29 cellular contexts compared by ENCODE assay signal in genomic region chr1:228343211-228343661, GRCh38.
DNase-seq lines count a peak whose midpoint lies in the region; ATAC-seq and TF ChIP-seq lines count a peak whose summit lies in the region.
"Had no signal": no experiment of that assay in that cellular context is flagged by ENCODE, and none has a peak within 500 bp of the region (broad histone marks: within the 10 kb centered on the region; RNA-seq: fewer than 3 reads in every experiment).

No MANE protein-coding gene starts in this region.

- ATAC-seq in Right ventricle myocardium superior (ENCODE audit: poor library complexity) (no peak), left cardiac atrium (no peak), GM21390 (IDR thresholded peaks at IDR 0.05; ENCODE audit: unreplicated experiment) (no peak), HG03025 (IDR thresholded peaks at IDR 0.05; ENCODE audit: low FRiP score, unreplicated experiment) (no peak)
- ATAC-seq: left lobe of liver; naive thymus-derived CD4-positive, alpha-beta T cell; stimulated activated memory B cell treated with anti-CD40 and anti-IgM and Interleukin-4, amounts not matched to agents 10 μg/mL and 1 μg/mL and 100 μg/mL, for 72 hours had no signal

- no peak overlapping the region for H3K4me3 Mint-ChIP-seq in neural crest cell
- H3K4me3 Mint-ChIP-seq: activated naive CD4-positive, alpha-beta T cell treated with anti-CD3 and anti-CD28 coated beads, Interleukin-2, amount 50 U/mL, for 24 hours; naive thymus-derived CD4-positive, alpha-beta T cell; stimulated activated memory B cell treated with anti-CD40 and anti-IgM and Interleukin-4, amounts not matched to agents 10 μg/mL and 1 μg/mL and 100 μg/mL, for 72 hours; T-helper 1 cell treated with Interleukin-12 subunit alpha and Interleukin-12 subunit beta and Interleukin-4 antibody, amounts not matched to agents 30 μg/mL and 1 μg/mL, for 36 hours had no signal

- H3K27ac ChIP-seq in left ventricle myocardium inferior (replicated peaks) (no peak overlapping the region), uterus (no peak overlapping the region)
- H3K27ac ChIP-seq: esophagus squamous epithelium had no signal

- H3K4me1 Mint-ChIP-seq in neural crest cell: no peaks in the 10 kb centered on the region
- H3K4me1 Mint-ChIP-seq: activated naive CD4-positive, alpha-beta T cell treated with anti-CD3 and anti-CD28 coated beads, Interleukin-2, amount 50 U/mL, for 24 hours; naive thymus-derived CD4-positive, alpha-beta T cell; stimulated activated memory B cell treated with anti-CD40 and anti-IgM and Interleukin-4, amounts not matched to agents 10 μg/mL and 1 μg/mL and 100 μg/mL, for 72 hours had no signal

- intact Hi-C loops in Right ventricle myocardium superior (cut with DNase I): no loop called here
- intact Hi-C loops in left cardiac atrium (cut with DNase I): no loop called here
- intact Hi-C loops in left ventricle myocardium inferior (cut with micrococcal nuclease): no loop called here
- intact Hi-C loops in uterus (cut with DNase I; ENCODE audit: low total_unique reads): no loop called here

- H3K27ac Mint-ChIP-seq in neural crest cell (ENCODE audit: unreplicated experiment): peak overlapping the region; percentile 87
- H3K27ac Mint-ChIP-seq: activated naive CD4-positive, alpha-beta T cell treated with anti-CD3 and anti-CD28 coated beads, Interleukin-2, amount 50 U/mL, for 24 hours; naive thymus-derived CD4-positive, alpha-beta T cell; stimulated activated memory B cell treated with anti-CD40 and anti-IgM and Interleukin-4, amounts not matched to agents 10 μg/mL and 1 μg/mL and 100 μg/mL, for 72 hours; T-helper 1 cell treated with Interleukin-12 subunit alpha and Interleukin-12 subunit beta and Interleukin-4 antibody, amounts not matched to agents 30 μg/mL and 1 μg/mL, for 36 hours had no signal

- peaks cover 40% of the 10 kb centered on the region for H3K4me1 ChIP-seq in left ventricle myocardium inferior
- no peaks in the 10 kb centered on the region for H3K4me1 ChIP-seq in uterus
- H3K4me1 ChIP-seq: esophagus squamous epithelium had no signal

- no peak for TF ChIP-seq CTCF in left ventricle myocardium inferior (IDR thresholded peaks at IDR 0.05; ENCODE audit: borderline replicate concordance)
- TF ChIP-seq CTCF in neural crest cell (conservative IDR thresholded peaks at IDR 0.05): no peak
- no peak for TF ChIP-seq CTCF in uterus (IDR thresholded peaks at IDR 0.05)

- H3K27me3 ChIP-seq in left ventricle myocardium inferior (ENCODE audit: low read depth) (no peaks in the 10 kb centered on the region), uterus (no peaks in the 10 kb centered on the region)
- H3K27me3 ChIP-seq: esophagus squamous epithelium had no signal

- H3K4me3 ChIP-seq in left ventricle myocardium inferior (no peak overlapping the region), uterus (no peak overlapping the region)
- H3K4me3 ChIP-seq: esophagus squamous epithelium had no signal

- DNase-seq in Right ventricle myocardium superior: peak; percentile 26
- DNase-seq in left cardiac atrium: no peak
- peak; percentile 2 for DNase-seq in left ventricle myocardium inferior
- no peak for DNase-seq in neural crest cell (ENCODE audit: low read depth, low spot score)
- peak; percentile 8 to 10 for DNase-seq in uterus
- no peak for DNase-seq in NCI-H2171 (lab: John Stamatoyannopoulos, UW)
- DNase-seq: activated CD4-positive, alpha-beta T cell treated with anti-CD3 and anti-CD28 coated beads for 4 hours; activated CD8-positive, alpha-beta memory T cell treated with anti-CD3 and anti-CD28 coated beads for 24 hours; anterior cingulate cortex; C1 segment of cervical spinal cord; COR-L47; dermis blood vessel endothelial cell; DMS79; esophagus squamous epithelium; foreskin melanocyte; HCEC 1CT; midbrain; naive thymus-derived CD4-positive, alpha-beta T cell; NCI-H1105 treated with DMSO at 0.1 percent for 48 hours; NCI-H2029; NCI-H2227 treated with DMSO at 0.1 percent for 48 hours; NCI-H526 treated with DMSO at 0.1 percent for 48 hours; stimulated activated CD4-positive, alpha-beta T cell treated with anti-CD3 and anti-CD28 coated beads, Interleukin-4, amount 100 ng/mL, for 4 hours had no signal

- no peaks in the 10 kb centered on the region for H3K9me3 ChIP-seq in left ventricle myocardium inferior (replicated peaks)
- no peaks in the 10 kb centered on the region for H3K9me3 ChIP-seq in uterus
- H3K9me3 ChIP-seq: esophagus squamous epithelium had no signal

- H3K36me3 Mint-ChIP-seq in neural crest cell (ENCODE audit: low read depth): peaks cover 9% of the 10 kb centered on the region

- H3K9me3 Mint-ChIP-seq in neural crest cell: peaks cover 8% of the 10 kb centered on the region
- H3K9me3 Mint-ChIP-seq: activated naive CD4-positive, alpha-beta T cell treated with anti-CD3 and anti-CD28 coated beads, Interleukin-2, amount 50 U/mL, for 24 hours had no signal

- TF ChIP-seq POLR2A in uterus (IDR thresholded peaks at IDR 0.05): no peak

- H3K36me3 ChIP-seq in left ventricle myocardium inferior: peaks cover 47% of the 10 kb centered on the region
- no peaks in the 10 kb centered on the region for H3K36me3 ChIP-seq in uterus

- H3K27me3 Mint-ChIP-seq in neural crest cell (ENCODE audit: low read depth): no peaks in the 10 kb centered on the region
- H3K27me3 Mint-ChIP-seq: activated naive CD4-positive, alpha-beta T cell treated with anti-CD3 and anti-CD28 coated beads, Interleukin-2, amount 50 U/mL, for 24 hours; naive thymus-derived CD4-positive, alpha-beta T cell; stimulated activated memory B cell treated with anti-CD40 and anti-IgM and Interleukin-4, amounts not matched to agents 10 μg/mL and 1 μg/mL and 100 μg/mL, for 72 hours had no signal

Comparison
In these comparisons a context has a peak if more than half of its experiments do, and no peak if none do; other contexts are left out.
1. DNase-seq: peak in Right ventricle myocardium superior (single experiment), left ventricle myocardium inferior (single experiment) and uterus (2 of 2); none in left cardiac atrium (single experiment), neural crest cell (single experiment) and NCI-H2171 (single experiment).